ENCODE assay signal across 31 cellular contexts in the genomic region with DNA sequence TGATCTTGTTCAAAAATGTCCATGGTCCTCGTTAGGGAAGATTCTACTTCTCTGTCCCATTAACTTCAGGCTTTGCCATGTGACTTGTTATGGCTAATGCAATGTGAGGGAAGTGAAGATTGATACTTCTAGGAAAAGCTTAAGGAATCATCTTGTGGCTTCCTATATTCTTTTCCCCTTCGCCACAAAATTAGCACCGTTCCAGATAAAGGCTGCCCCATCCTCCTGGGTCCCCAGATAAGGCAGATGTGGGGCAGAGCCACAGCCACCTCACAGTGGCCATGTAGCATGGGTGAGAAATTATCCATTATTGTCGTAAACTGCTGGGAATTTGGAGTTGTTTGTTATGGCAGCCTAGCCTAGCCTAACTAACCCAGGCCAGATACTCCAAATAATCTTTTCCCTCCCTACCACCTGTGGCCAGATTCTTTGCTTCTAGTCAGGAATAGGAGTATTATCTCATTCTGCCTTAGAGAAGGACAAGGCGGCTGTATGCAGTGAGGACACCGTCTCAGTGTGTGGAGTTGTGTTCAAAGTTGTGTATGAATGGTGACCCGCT.
"Had no signal": no experiment of that assay in that cellular context is flagged by ENCODE, and none has a peak within 500 bp of the region (broad histone marks: within the 10 kb centered on the region; RNA-seq: fewer than 3 reads in every experiment).

No MANE protein-coding gene starts in this region.

- H3K27ac ChIP-seq: brain microvascular endothelial cell, coronary artery, dorsolateral prefrontal cortex, esophagus muscularis mucosa, foreskin keratinocyte, gastrocnemius medialis, heart left ventricle, WERI-Rb-1 had no signal

- H3K9me3 ChIP-seq: gastrocnemius medialis had no signal

- H3K4me1 ChIP-seq: esophagus muscularis mucosa, foreskin keratinocyte, heart left ventricle had no signal

- H3K4me3 ChIP-seq: coronary artery, dorsolateral prefrontal cortex, esophagus muscularis mucosa, gastrocnemius medialis, heart left ventricle had no signal

- ATAC-seq: activated CD4-positive, alpha-beta T cell treated with anti-CD3 and anti-CD28 coated beads for 36 hours; activated CD8-positive, alpha-beta memory T cell treated with anti-CD3 and anti-CD28 coated beads, Interleukin-2, amount 10 ng/mL, durations not matched to agents 7 days and 5 days; activated CD8-positive, alpha-beta T cell treated with anti-CD3 and anti-CD28 coated beads, Interleukin-2, amount 10 ng/mL, durations not matched to agents 7 days and 5 days; foreskin keratinocyte; gastrocnemius medialis; heart left ventricle; T-helper 17 cell had no signal

- FAIRE-seq: astrocyte, bronchial epithelial cell had no signal

- H3K27me3 ChIP-seq: dorsolateral prefrontal cortex, gastrocnemius medialis, heart left ventricle had no signal

- H3K36me3 ChIP-seq: brain microvascular endothelial cell, esophagus muscularis mucosa, gastrocnemius medialis, heart left ventricle, WERI-Rb-1 had no signal

- DNase-seq: activated B cell treated with CpG ODN at 0.5 μM for 24 hours; activated CD4-positive, alpha-beta memory T cell treated with anti-CD3 and anti-CD28 coated beads for 36 hours; activated CD4-positive, alpha-beta T cell treated with anti-CD3 and anti-CD28 coated beads for 36 hours; activated CD4-positive, alpha-beta T cell treated with anti-CD3 and anti-CD28 coated beads, Interleukin-2, amount 10 ng/mL, durations not matched to agents 24 days and 14 days; activated CD4-positive, CD25-positive, alpha-beta regulatory T cell treated with anti-CD3 and anti-CD28 coated beads, Interleukin-2, amount 50 U/mL, for 72 hours; activated CD8-positive, alpha-beta memory T cell treated with anti-CD3 and anti-CD28 coated beads, Interleukin-2, amount 10 ng/mL, durations not matched to agents 7 days and 5 days; activated CD8-positive, alpha-beta memory T cell treated with anti-CD3 and anti-CD28 coated beads, Interleukin-2, amount 50 U/mL, for 4 hours; activated CD8-positive, alpha-beta T cell treated with anti-CD3 and anti-CD28 coated beads, Interleukin-2, amount 10 ng/mL, durations not matched to agents 7 days and 5 days; activated gamma-delta T cell treated with Interleukin-2 at 50 U/mL for 16 hours; activated naive CD4-positive, alpha-beta T cell treated with anti-CD3 and anti-CD28 coated beads, Interleukin-2, amount 50 U/mL, for 16 hours; activated naive CD4-positive, alpha-beta T cell treated with Interleukin-2 at 50 U/mL for 16 hours; activated T-cell treated with anti-CD3 and anti-CD28 coated beads, Interleukin-2, amount 50 U/mL, for 1 hour; activated T-cell treated with anti-CD3 and anti-CD28 coated beads, Interleukin-2, amount 50 U/mL, for 48 hours; amniotic stem cell; anterior cingulate cortex; brain microvascular endothelial cell; dorsolateral prefrontal cortex; effector memory CD4-positive, alpha-beta T cell; erythroblast; foreskin keratinocyte; gastrocnemius medialis; glutamatergic neuron; heart left ventricle; T-helper 1 cell; T-helper 17 cell; T1000; WERI-Rb-1 had no signal
